ENCODE assay signal across 9 cellular contexts in the genomic region with DNA sequence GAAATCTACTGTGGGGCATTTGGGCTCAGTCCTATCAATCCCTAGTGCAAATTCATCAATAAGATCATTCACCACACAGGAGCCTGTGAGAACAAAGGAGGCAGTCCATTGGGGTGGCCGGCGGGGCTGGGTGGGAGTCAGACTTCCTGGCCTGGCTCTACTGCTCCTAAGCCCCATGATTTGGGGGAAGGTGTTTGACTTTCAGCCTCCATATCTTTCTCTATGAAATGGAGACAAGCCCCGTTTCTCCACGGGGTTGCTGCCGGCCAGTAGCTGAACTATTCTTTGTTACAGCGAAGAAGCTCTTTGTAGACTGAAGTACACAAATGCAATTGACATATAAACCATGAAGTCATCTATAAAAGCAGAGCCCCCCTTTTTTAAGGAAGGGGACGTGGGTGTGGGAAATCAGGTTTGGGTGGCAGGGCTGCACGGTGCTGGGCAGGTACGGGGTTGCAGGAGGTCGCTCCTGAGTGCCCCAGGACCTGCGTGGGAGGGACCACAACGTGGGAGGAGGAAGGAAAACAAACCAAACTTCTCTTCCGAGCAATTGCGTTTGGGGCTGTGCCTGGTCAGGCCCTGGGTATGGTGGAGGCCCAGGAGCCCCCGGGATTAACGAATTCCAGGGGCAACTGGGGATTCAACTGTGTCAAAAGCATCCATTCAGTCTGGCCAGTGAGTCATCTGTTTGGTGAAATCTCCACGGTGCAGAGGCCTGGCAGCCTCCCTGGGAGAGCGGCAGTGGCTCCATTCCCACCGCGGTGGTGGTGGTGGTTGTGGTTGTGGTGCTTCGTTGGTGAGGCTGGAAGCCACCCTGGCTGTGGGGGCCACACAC. TPM values are rescaled to one million over a fixed set of nuclear protein-coding genes. Genes with fewer than 3 reads are reported as not detected.
A peak's percentile ranks its signal among the peaks of the same experiment; 100 is the strongest.
DNase-seq lines count a peak whose midpoint lies in the region; ATAC-seq and TF ChIP-seq lines count a peak whose summit lies in the region.
"Had no signal": no experiment of that assay in that cellular context is flagged by ENCODE, and none has a peak within 500 bp of the region (broad histone marks: within the 10 kb centered on the region; RNA-seq: fewer than 3 reads in every experiment).

No MANE protein-coding gene starts in this region.

- intact Hi-C loops in left lung (cut with DNase I), result no loop called here

- H3K27me3 ChIP-seq in DND-41 (ENCODE audit: insufficient read depth, low read length, poor library complexity) (no peaks in the 10 kb centered on the region), left lung (no peaks in the 10 kb centered on the region)
- H3K27me3 ChIP-seq: SJSA1 had no signal

- H3K4me1 Mint-ChIP-seq in central memory CD8-positive, alpha-beta T cell, result peaks cover 16% of the 10 kb centered on the region

- H3K9ac ChIP-seq in DND-41 (ENCODE audit: low read depth, low read length), result no peak overlapping the region

- H3K79me2 ChIP-seq in DND-41 (ENCODE audit: insufficient read depth, low read length), result no peaks in the 10 kb centered on the region

- H3K4me2 ChIP-seq in DND-41 (ENCODE audit: insufficient read depth, low read length), result no peak overlapping the region

- peak overlapping the region; percentile 59 for H3K4me3 Mint-ChIP-seq in central memory CD8-positive, alpha-beta T cell

- peak; percentile 28; the same call in 1 of the 3 replicates for ATAC-seq in DND-41 (ENCODE audit: insufficient read depth, low read depth)
- peak; percentile 17 for ATAC-seq in central memory CD8-positive, alpha-beta T cell (replicated peaks; ENCODE audit: extremely low read depth, poor library complexity, severe bottlenecking)
- no peak for ATAC-seq in HG03097 (IDR thresholded peaks at IDR 0.05; ENCODE audit: low FRiP score, unreplicated experiment)
- no peak for ATAC-seq in left lung

- H3K4me1 ChIP-seq in DND-41 (ENCODE audit: insufficient read depth, low read length) (no peaks in the 10 kb centered on the region), left lung (peaks cover 0 to 6% of the 10 kb centered on the region in 2 donors)

- no peak overlapping the region for H2AFZ ChIP-seq in DND-41 (ENCODE audit: low read depth, low read length)

- H3K9me3 ChIP-seq in DND-41 (ENCODE audit: insufficient read depth, low read length, severe bottlenecking) (no peaks in the 10 kb centered on the region), left lung (no peaks in the 10 kb centered on the region)
- H3K9me3 ChIP-seq: SJSA1 had no signal

- H3K27me3 Mint-ChIP-seq in central memory CD8-positive, alpha-beta T cell, result no peaks in the 10 kb centered on the region

- no peaks in the 10 kb centered on the region for H3K9me3 Mint-ChIP-seq in central memory CD8-positive, alpha-beta T cell

- peaks cover 3% of the 10 kb centered on the region for H3K36me3 Mint-ChIP-seq in central memory CD8-positive, alpha-beta T cell (ENCODE audit: insufficient read depth)

- H3K4me3 ChIP-seq in DND-41 (ENCODE audit: low read depth in 1 of 2, low read length in 2 of 2), result no peak overlapping the region
- no peak overlapping the region for H3K4me3 ChIP-seq in retinal pigment epithelial cell (ENCODE audit: low read length)
- H3K4me3 ChIP-seq in left lung, result no peak overlapping the region
- H3K4me3 ChIP-seq: SJSA1 had no signal

- H3K27ac Mint-ChIP-seq in central memory CD8-positive, alpha-beta T cell (ENCODE audit: low read depth), result peak overlapping the region; percentile 82

- peak; percentile 40 for DNase-seq in DND-41
- peak; percentile 29 for DNase-seq in T-helper 9 cell
- no peak for DNase-seq in central memory CD8-positive, alpha-beta T cell (ENCODE audit: low spot score in 2 of 2)
- DNase-seq in retinal pigment epithelial cell (ENCODE audit: low read depth), result peak; percentile 74
- no peak for DNase-seq in substantia nigra (lab: John Stamatoyannopoulos, UW)
- no peak for DNase-seq in NCI-H146 treated with DMSO at 0.1 percent for 48 hours (lab: John Stamatoyannopoulos, UW; ENCODE audit: unreplicated experiment)
- no peak for DNase-seq in left lung

- no peaks in the 10 kb centered on the region for H4K20me1 ChIP-seq in DND-41 (ENCODE audit: insufficient read depth, low read length)

- TF ChIP-seq CTCF in DND-41 (IDR thresholded peaks at IDR 0.05; ENCODE audit: borderline replicate concordance, extremely low read depth, low read length, poor library complexity, severe bottlenecking) (no peak), retinal pigment epithelial cell (conservative IDR thresholded peaks at IDR 0.05; ENCODE audit: low read depth, low read length) (no peak), left lung (IDR thresholded peaks at IDR 0.05) (no peak)

- H3K27ac ChIP-seq in DND-41 (ENCODE audit: low read length) (no peak overlapping the region), substantia nigra (ENCODE audit: low read depth, low read length, poor library complexity, severe bottlenecking) (no peak overlapping the region), left lung (no peak overlapping the region)
- H3K27ac ChIP-seq: SJSA1 had no signal

- H3K36me3 ChIP-seq in DND-41 (ENCODE audit: insufficient read depth, low read length), result no peaks in the 10 kb centered on the region
- H3K36me3 ChIP-seq in left lung, result no peaks in the 10 kb centered on the region
- H3K36me3 ChIP-seq: SJSA1 had no signal

RNA-seq across cellular contexts. Expression of gene FBLN7, which starts 18.2 kb away (rescaled TPM):
- 1 to 10 TPM; 2.6 to 3.1 TPM for total RNA-seq in left lung
- total RNA-seq: SJSA1 had no signal

Comparison
In these comparisons a context has a peak if more than half of its experiments do, and no peak if none do; other contexts are left out.
1. ATAC-seq: peak in DND-41 (single experiment) and central memory CD8-positive, alpha-beta T cell (single experiment); none in HG03097 (single experiment) and left lung (single experiment).
2. DNase-seq: peak in DND-41 (single experiment), T-helper 9 cell (single experiment) and retinal pigment epithelial cell (single experiment); none in central memory CD8-positive, alpha-beta T cell (0 of 2), substantia nigra (0 of 49), NCI-H146 treated with DMSO at 0.1 percent for 48 hours (single experiment) and left lung (0 of 2).